In genomic region chr21:42473495-42474042, GRCh38 we compare ENCODE assay signal across 1 cellular context.
TF ChIP-seq lines count a peak whose summit lies in the region.

No MANE protein-coding gene starts in this region.

TF ChIP-seq in endothelial cell of umbilical vein, 7 proteins besides CTCF, POLR2A, EP300 and RAD21:
- no peak for TF ChIP-seq JUN (IDR thresholded peaks at IDR 0.05; ENCODE audit: borderline replicate concordance, insufficient read depth, insufficient read length, low read depth)
- no peak for TF ChIP-seq GATA2 (IDR thresholded peaks at IDR 0.05; ENCODE audit: insufficient read depth, insufficient read length, low read depth, low read length)
- TF ChIP-seq MAX (IDR thresholded peaks at IDR 0.05; ENCODE audit: insufficient read depth, insufficient read length): no peak
- no peak for TF ChIP-seq FOS (IDR thresholded peaks at IDR 0.05; ENCODE audit: borderline replicate concordance, insufficient read depth, low read length)
